22 cellular contexts compared by ENCODE assay signal in genomic region chr22:27588273-27588672, GRCh38.
DNase-seq lines count a peak whose midpoint lies in the region; ATAC-seq and TF ChIP-seq lines count a peak whose summit lies in the region.
"Had no signal": no experiment of that assay in that cellular context is flagged by ENCODE, and none has a peak within 500 bp of the region (broad histone marks: within the 10 kb centered on the region; RNA-seq: fewer than 3 reads in every experiment).

No MANE protein-coding gene starts in this region.

- ATAC-seq in foreskin keratinocyte, result no peak
- ATAC-seq: Right ventricle myocardium inferior had no signal

- H3K36me3 ChIP-seq in suprapubic skin (no peaks in the 10 kb centered on the region), H7 (replicated peaks; ENCODE audit: control insufficient read depth, insufficient read depth, low read length) (no peaks in the 10 kb centered on the region)

- no peak overlapping the region for H3K27ac ChIP-seq in foreskin keratinocyte
- no peak overlapping the region for H3K27ac ChIP-seq in suprapubic skin
- H3K27ac ChIP-seq: 22Rv1, C4-2B, SK-N-MC had no signal

- TF ChIP-seq EP300 in suprapubic skin (IDR thresholded peaks at IDR 0.05), result no peak

- WGBS in suprapubic skin, result 63% methylated on average over 6 of the region's 6 CpGs

- TF ChIP-seq CTCF in foreskin keratinocyte (conservative IDR thresholded peaks at IDR 0.05) (peak; percentile 31), suprapubic skin (IDR thresholded peaks at IDR 0.05) (no peak)

- peaks cover 7% of the 10 kb centered on the region for H3K4me1 ChIP-seq in foreskin keratinocyte
- H3K4me1 ChIP-seq in suprapubic skin, result peaks cover 7% of the 10 kb centered on the region

- H3K9me3 ChIP-seq in suprapubic skin, result no peaks in the 10 kb centered on the region

- H3K4me3 ChIP-seq in suprapubic skin (no peak overlapping the region), H7 (ENCODE audit: insufficient read depth, low read depth, low read length) (no peak overlapping the region)
- H3K4me3 ChIP-seq: SK-N-MC had no signal

- no peaks in the 10 kb centered on the region for H3K27me3 ChIP-seq in foreskin keratinocyte
- H3K27me3 ChIP-seq in suprapubic skin, result peaks cover 4% of the 10 kb centered on the region
- H3K27me3 ChIP-seq in H7 (ENCODE audit: control insufficient read depth, insufficient read depth, low read length), result no peaks in the 10 kb centered on the region

- TF ChIP-seq POLR2A in suprapubic skin (IDR thresholded peaks at IDR 0.05), result no peak

- DNase-seq in DMS53 (lab: John Stamatoyannopoulos, UW) (peak; percentile 1), DMS53 treated with DMSO at 0.1 percent for 48 hours (lab: John Stamatoyannopoulos, UW; ENCODE audit: unreplicated experiment) (no peak), NCI-H748 (lab: John Stamatoyannopoulos, UW; ENCODE audit: unreplicated experiment) (peak; percentile 79), foreskin keratinocyte (peak in 1 of 2 donors; percentile 35), suprapubic skin (ENCODE audit: low spot score in 2 of 2) (no peak), H7 (no peak), SK-N-DZ (ENCODE audit: low spot score) (no peak), D341Med (ENCODE audit: low spot score) (no peak)
- DNase-seq: AML-193; GDM1; GOT3; MM.1S; NCI-H1092; NCI-H1694; NCI-H2081 treated with DMSO at 0.1 percent for 48 hours; NCI-H2227 treated with DMSO at 0.1 percent for 48 hours; NCI-H524 treated with DMSO at 0.1 percent for 48 hours; NK-92 treated with Interleukin-12 subunit alpha and Interleukin-12 subunit beta, amount 100 ng/mL, for 24 hours had no signal

Comparison
In these comparisons a context has a peak if more than half of its experiments do, and no peak if none do; other contexts are left out.
1. DNase-seq: peak in DMS53 (single experiment) and NCI-H748 (single experiment); none in DMS53 treated with DMSO at 0.1 percent for 48 hours (single experiment), suprapubic skin (0 of 2), H7 (single experiment), SK-N-DZ (single experiment) and D341Med (single experiment).